15 cellular contexts compared by ENCODE assay signal in the genomic region with DNA sequence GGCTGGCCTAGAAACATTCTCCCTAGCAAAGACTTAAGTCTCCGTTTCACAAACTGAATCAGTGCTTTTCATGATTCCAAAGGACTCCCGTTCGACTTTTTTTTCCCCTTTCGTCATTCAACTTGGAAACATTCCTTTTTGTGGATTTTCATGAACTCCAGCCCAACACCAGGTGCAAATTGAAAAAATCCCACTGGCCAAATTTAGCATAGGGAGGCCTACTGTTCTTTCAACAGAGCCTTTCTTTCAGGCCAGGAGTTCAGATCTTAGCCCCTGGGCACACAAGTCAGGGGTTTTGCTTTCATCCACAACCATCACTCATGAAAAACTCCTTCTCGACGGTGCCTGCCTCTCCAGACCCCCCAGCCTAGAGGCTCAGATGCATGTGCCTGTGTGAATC.
A peak's percentile ranks its signal among the peaks of the same experiment; 100 is the strongest.
DNase-seq lines count a peak whose midpoint lies in the region; ATAC-seq and TF ChIP-seq lines count a peak whose summit lies in the region.
"Had no signal": no experiment of that assay in that cellular context is flagged by ENCODE, and none has a peak within 500 bp of the region (broad histone marks: within the 10 kb centered on the region; RNA-seq: fewer than 3 reads in every experiment).

No MANE protein-coding gene starts in this region.

- ATAC-seq in activated CD4-positive, alpha-beta T cell treated with anti-CD3 and anti-CD28 coated beads for 36 hours: no peak

- no peaks in the 10 kb centered on the region for H3K36me3 Mint-ChIP-seq in activated CD4-positive, alpha-beta T cell treated with anti-CD3 and anti-CD28 coated beads, Interleukin-2, amount 10 ng/mL, durations not matched to agents 24 days and 14 days (ENCODE audit: low read depth)
- H3K36me3 Mint-ChIP-seq in activated CD4-positive, alpha-beta T cell treated with anti-CD3 and anti-CD28 coated beads for 36 hours (ENCODE audit: low read depth): no peaks in the 10 kb centered on the region

- peaks cover 4% of the 10 kb centered on the region for H3K27me3 Mint-ChIP-seq in activated CD4-positive, alpha-beta T cell treated with anti-CD3 and anti-CD28 coated beads, Interleukin-2, amount 10 ng/mL, durations not matched to agents 24 days and 14 days
- H3K27me3 Mint-ChIP-seq in activated CD4-positive, alpha-beta T cell treated with anti-CD3 and anti-CD28 coated beads for 36 hours: no peaks in the 10 kb centered on the region

- POLR2A ChIA-PET in activated CD4-positive, alpha-beta T cell treated with anti-CD3 and anti-CD28 coated beads for 36 hours (lab: Charles Lee): no interaction called here

- no peak for TF ChIP-seq EP300 in esophagus muscularis mucosa (IDR thresholded peaks at IDR 0.05)

- TF ChIP-seq CTCF in esophagus muscularis mucosa (IDR thresholded peaks at IDR 0.05): no peak
- no peak for TF ChIP-seq CTCF in prostate gland (IDR thresholded peaks at IDR 0.05)

- H3K27ac ChIP-seq in esophagus muscularis mucosa (replicated peaks in 1 of 4) (no peak overlapping the region), prostate gland (no peak overlapping the region)
- H3K27ac ChIP-seq: 22Rv1, BLaER1 had no signal

- H3K4me3 Mint-ChIP-seq in activated CD4-positive, alpha-beta T cell treated with anti-CD3 and anti-CD28 coated beads, Interleukin-2, amount 10 ng/mL, durations not matched to agents 24 days and 14 days: no peak overlapping the region
- H3K4me3 Mint-ChIP-seq in activated CD4-positive, alpha-beta T cell treated with anti-CD3 and anti-CD28 coated beads for 36 hours: no peak overlapping the region
- H3K4me3 Mint-ChIP-seq: CD8-positive, alpha-beta memory T cell had no signal

- DNase-seq in activated CD4-positive, alpha-beta T cell treated with anti-CD3 and anti-CD28 coated beads, Interleukin-2, amount 10 ng/mL, durations not matched to agents 24 days and 14 days: no peak
- DNase-seq in activated CD4-positive, alpha-beta T cell treated with anti-CD3 and anti-CD28 coated beads for 36 hours: no peak
- DNase-seq in globus pallidus (ENCODE audit: low spot score): peak; percentile 14
- DNase-seq in pons (ENCODE audit: low spot score): peak; percentile 29
- DNase-seq in esophagus muscularis mucosa (ENCODE audit: extremely low spot score): no peak
- DNase-seq in prostate gland (ENCODE audit: low spot score): no peak
- DNase-seq in mucosa of gallbladder (ENCODE audit: low spot score): no peak
- DNase-seq: AML-193; Caco-2; CD8-positive, alpha-beta memory T cell; DND-41; GF-D8 had no signal

- CTCF ChIA-PET in activated CD4-positive, alpha-beta T cell treated with anti-CD3 and anti-CD28 coated beads for 36 hours (lab: Charles Lee): no interaction called here

- no peaks in the 10 kb centered on the region for H3K4me1 ChIP-seq in esophagus muscularis mucosa
- H3K4me1 ChIP-seq in prostate gland (replicated peaks): no peaks in the 10 kb centered on the region
- H3K4me1 ChIP-seq: BLaER1, HAP-1 had no signal

- peaks cover 20% of the 10 kb centered on the region for H3K9me3 Mint-ChIP-seq in activated CD4-positive, alpha-beta T cell treated with anti-CD3 and anti-CD28 coated beads, Interleukin-2, amount 10 ng/mL, durations not matched to agents 24 days and 14 days
- H3K9me3 Mint-ChIP-seq in activated CD4-positive, alpha-beta T cell treated with anti-CD3 and anti-CD28 coated beads for 36 hours (ENCODE audit: low read depth): peaks cover 27% of the 10 kb centered on the region

- no peak for TF ChIP-seq POLR2A in esophagus muscularis mucosa (IDR thresholded peaks at IDR 0.05; ENCODE audit: low read depth)
- TF ChIP-seq POLR2A in prostate gland (IDR thresholded peaks at IDR 0.05): no peak

- intact Hi-C loops in activated CD4-positive, alpha-beta T cell treated with anti-CD3 and anti-CD28 coated beads, Interleukin-2, amount 10 ng/mL, durations not matched to agents 24 days and 14 days (cut with micrococcal nuclease): no loop called here
- intact Hi-C loops in activated CD4-positive, alpha-beta T cell treated with anti-CD3 and anti-CD28 coated beads for 36 hours (cut with DNase I, micrococcal nuclease): no loop called here
- intact Hi-C loops in esophagus muscularis mucosa (cut with DNase I): no loop called here
- intact Hi-C loops in prostate gland (cut with DNase I): no loop called here

- H3K27me3 ChIP-seq in esophagus muscularis mucosa (no peaks in the 10 kb centered on the region), prostate gland (replicated peaks; ENCODE audit: insufficient read depth) (no peaks in the 10 kb centered on the region)
- H3K27me3 ChIP-seq: BLaER1 had no signal

- no peak overlapping the region for H3K4me3 ChIP-seq in esophagus muscularis mucosa
- H3K4me3 ChIP-seq in prostate gland: no peak overlapping the region
- H3K4me3 ChIP-seq: BLaER1, HAP-1 had no signal

- WGBS in esophagus muscularis mucosa: 95% methylated on average over 6 of the region's 6 CpGs
- WGBS in prostate gland: 82% methylated on average over 6 of the region's 6 CpGs

- no peaks in the 10 kb centered on the region for H3K4me1 Mint-ChIP-seq in activated CD4-positive, alpha-beta T cell treated with anti-CD3 and anti-CD28 coated beads, Interleukin-2, amount 10 ng/mL, durations not matched to agents 24 days and 14 days
- no peaks in the 10 kb centered on the region for H3K4me1 Mint-ChIP-seq in activated CD4-positive, alpha-beta T cell treated with anti-CD3 and anti-CD28 coated beads for 36 hours
- H3K4me1 Mint-ChIP-seq: CD8-positive, alpha-beta memory T cell had no signal

- H3K36me3 ChIP-seq in esophagus muscularis mucosa (no peaks in the 10 kb centered on the region), prostate gland (no peaks in the 10 kb centered on the region)
- H3K36me3 ChIP-seq: BLaER1, HAP-1 had no signal

- H3K9me3 ChIP-seq in esophagus muscularis mucosa (peaks cover 0 to 19% (median 3%) of the 10 kb centered on the region in 4 donors), prostate gland (no peaks in the 10 kb centered on the region)

- peak overlapping the region; percentile 29 for H3K27ac Mint-ChIP-seq in activated CD4-positive, alpha-beta T cell treated with anti-CD3 and anti-CD28 coated beads, Interleukin-2, amount 10 ng/mL, durations not matched to agents 24 days and 14 days
- H3K27ac Mint-ChIP-seq in activated CD4-positive, alpha-beta T cell treated with anti-CD3 and anti-CD28 coated beads for 36 hours: no peak overlapping the region
- H3K27ac Mint-ChIP-seq: CD8-positive, alpha-beta memory T cell had no signal

Comparison
In these comparisons a context has a peak if more than half of its experiments do, and no peak if none do; other contexts are left out.
1. DNase-seq: peak in globus pallidus (single experiment) and pons (single experiment); none in activated CD4-positive, alpha-beta T cell treated with anti-CD3 and anti-CD28 coated beads, Interleukin-2, amount 10 ng/mL, durations not matched to agents 24 days and 14 days (single experiment), activated CD4-positive, alpha-beta T cell treated with anti-CD3 and anti-CD28 coated beads for 36 hours (single experiment), esophagus muscularis mucosa (single experiment), prostate gland (single experiment) and mucosa of gallbladder (single experiment).